In the genomic region with DNA sequence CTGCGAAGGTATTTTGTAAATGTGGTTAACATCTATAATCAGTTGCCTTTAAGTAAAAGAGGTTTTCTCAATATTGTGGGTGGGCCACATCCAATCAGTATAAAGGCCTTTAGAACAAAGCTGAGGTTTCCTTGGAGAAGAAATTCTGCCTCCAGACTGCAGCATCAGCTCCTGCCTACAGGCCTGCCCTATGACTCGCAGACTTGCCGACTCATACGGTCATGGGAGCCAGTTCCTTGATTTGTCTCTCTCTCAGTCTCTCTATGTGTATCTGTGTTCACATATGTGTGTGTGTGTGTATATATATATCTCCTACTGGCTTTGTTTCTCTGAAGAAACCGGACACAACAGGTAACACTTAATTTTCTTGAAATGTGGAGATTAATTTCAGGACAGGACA, we compare ENCODE assay signal across 11 cellular contexts. TPM values are rescaled to one million over a fixed set of nuclear protein-coding genes. Genes with fewer than 3 reads are reported as not detected.
DNase-seq lines count a peak whose midpoint lies in the region; ATAC-seq, FAIRE-seq and TF ChIP-seq lines count a peak whose summit lies in the region.
"Had no signal": no experiment of that assay in that cellular context is flagged by ENCODE, and none has a peak within 500 bp of the region (broad histone marks: within the 10 kb centered on the region; RNA-seq: fewer than 3 reads in every experiment).

No MANE protein-coding gene starts in this region.

- H3K36me3 ChIP-seq in endodermal cell (ENCODE audit: control insufficient read depth, insufficient read depth, low read length) (peaks cover 12% of the 10 kb centered on the region), pancreas (no peaks in the 10 kb centered on the region)

- ATAC-seq in pancreas: peak in 3 of 4 donors; percentile 30 to 80 (median 71)

- peaks cover 5% of the 10 kb centered on the region for H3K9me3 Mint-ChIP-seq in endodermal cell

- H3K4me3 ChIP-seq in NB4 (ENCODE audit: low read depth, low read length) (no peak overlapping the region), endodermal cell (ENCODE audit: low read length) (no peak overlapping the region), pancreas (no peak overlapping the region)
- H3K4me3 ChIP-seq: SK-N-MC, transverse colon had no signal

- H3K4me1 ChIP-seq in endodermal cell (ENCODE audit: control insufficient read depth, insufficient read depth, low read length) (no peaks in the 10 kb centered on the region), pancreas (no peaks in the 10 kb centered on the region)
- H3K4me1 ChIP-seq: transverse colon had no signal

- H3K9me3 ChIP-seq in endodermal cell (ENCODE audit: control insufficient read depth, low read length) (peaks cover 20% of the 10 kb centered on the region), pancreas (no peaks in the 10 kb centered on the region)
- H3K9me3 ChIP-seq: transverse colon had no signal

- peaks cover 18% of the 10 kb centered on the region for H3K4me1 Mint-ChIP-seq in endodermal cell

- FAIRE-seq in pancreas (lab: Jason Lieb, UNC): no peak
- FAIRE-seq in D721Med (lab: Jason Lieb, UNC): no peak

- no peaks in the 10 kb centered on the region for H3K27me3 Mint-ChIP-seq in endodermal cell (ENCODE audit: insufficient read depth)

- H3K27me3 ChIP-seq in endodermal cell (ENCODE audit: control insufficient read depth, insufficient read depth, low read length, poor library complexity, severe bottlenecking): no peaks in the 10 kb centered on the region
- no peaks in the 10 kb centered on the region for H3K27me3 ChIP-seq in pancreas
- H3K27me3 ChIP-seq: transverse colon had no signal

- H3K27ac Mint-ChIP-seq in endodermal cell: peak overlapping the region; percentile 74

- TF ChIP-seq CTCF in NB4 (IDR thresholded peaks at IDR 0.05; ENCODE audit: low read depth, low read length) (no peak), endodermal cell (conservative IDR thresholded peaks at IDR 0.05) (no peak), pancreas (IDR thresholded peaks at IDR 0.05) (no peak), GM10266 (IDR thresholded peaks at IDR 0.05; ENCODE audit: control insufficient read depth, insufficient read depth, low read depth, missing control alignments) (no peak), D721Med (IDR thresholded peaks at IDR 0.05; ENCODE audit: insufficient read depth, missing control alignments) (no peak)

- WGBS in endodermal cell (ENCODE audit: insufficient coverage in 1 of 2, insufficient read length in 1 of 2), 2 experiments: 80 to 97% methylated on average over 1 to 5 of the region's 5 CpGs
- 88 to 97% methylated on average over 5 of the region's 5 CpGs for WGBS in pancreas, 2 donors

- DNase-seq in DMS53 (lab: John Stamatoyannopoulos, UW) (peak; percentile 86), DMS53 treated with DMSO at 0.1 percent for 48 hours (lab: John Stamatoyannopoulos, UW; ENCODE audit: unreplicated experiment) (no peak), NB4 (ENCODE audit: low read depth) (peak; percentile 73), endodermal cell (no peak), pancreas (no peak), GM10266 (ENCODE audit: extremely low spot score) (no peak), D721Med (ENCODE audit: insufficient read length, low spot score) (no peak)
- no peak for DNase-seq in activated CD8-positive, alpha-beta memory T cell treated with anti-CD3 and anti-CD28 coated beads for 24 hours
- DNase-seq: transverse colon had no signal

- intact Hi-C loops in pancreas (cut with DNase I): no loop called here

- no peak for TF ChIP-seq POLR2A in NB4 (IDR thresholded peaks at IDR 0.05; ENCODE audit: extremely low read depth, insufficient read length)

- H3K27ac ChIP-seq in endodermal cell (ENCODE audit: low read depth, low read length): no peak overlapping the region
- no peak overlapping the region for H3K27ac ChIP-seq in pancreas
- H3K27ac ChIP-seq: 22Rv1, SK-N-MC had no signal

- peaks cover 43% of the 10 kb centered on the region for H3K36me3 Mint-ChIP-seq in endodermal cell (ENCODE audit: low read depth)

- no peak overlapping the region for H3K9ac ChIP-seq in endodermal cell (ENCODE audit: extremely low read depth, low read length, poor library complexity, severe bottlenecking)

- no peak overlapping the region for H3K4me3 Mint-ChIP-seq in endodermal cell

RNA-seq across cellular contexts. Expression of a gene that starts 45.3 kb away (rescaled TPM):
- total RNA-seq in endodermal cell: 10 to 100 TPM; 15.4 to 33.3 TPM
- polyA plus RNA-seq in endodermal cell (2013, experiment 1 of 2): 10.9 TPM
- polyA plus RNA-seq in endodermal cell (2013, experiment 2 of 2): 8.0 TPM
- total RNA-seq in pancreas: 10 to 100 TPM in 1 of 6 donors, 1 to 10 TPM in 5; 5.0 to 11.3 (median 6.0) TPM
- polyA plus RNA-seq in pancreas: 1 to 10 TPM; 2.2 to 4.0 TPM

Comparison
In these comparisons a context has a peak if more than half of its experiments do, and no peak if none do; other contexts are left out.
1. DNase-seq: peak in DMS53 (single experiment) and NB4 (single experiment); none in DMS53 treated with DMSO at 0.1 percent for 48 hours (single experiment), endodermal cell (single experiment), pancreas (0 of 6), GM10266 (single experiment), activated CD8-positive, alpha-beta memory T cell treated with anti-CD3 and anti-CD28 coated beads for 24 hours (single experiment) and D721Med (single experiment).